In the genomic region with DNA sequence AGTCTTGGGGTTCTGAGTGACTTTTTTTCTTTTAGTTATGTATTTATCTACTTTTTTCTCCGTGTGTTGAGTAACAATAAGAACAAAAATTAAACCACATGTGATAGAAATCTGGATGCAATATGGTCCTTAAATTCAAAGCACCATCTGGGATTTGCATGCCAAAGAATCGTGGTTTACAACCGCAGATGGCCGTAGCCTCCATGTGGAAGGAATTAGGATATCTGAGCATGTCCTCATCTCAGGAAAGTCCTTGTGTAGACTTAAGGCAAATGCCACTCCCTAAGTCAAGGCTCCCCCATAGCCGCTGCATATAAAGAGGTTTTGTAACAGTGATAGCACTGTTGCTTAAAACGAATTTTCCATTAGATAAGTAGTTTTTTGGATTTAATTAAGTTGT, we compare ENCODE assay signal across 13 cellular contexts.
DNase-seq lines count a peak whose midpoint lies in the region; ATAC-seq and TF ChIP-seq lines count a peak whose summit lies in the region.
"Had no signal": no experiment of that assay in that cellular context is flagged by ENCODE, and none has a peak within 500 bp of the region (broad histone marks: within the 10 kb centered on the region; RNA-seq: fewer than 3 reads in every experiment).

No MANE protein-coding gene starts in this region.

- no peak overlapping the region for H3K27ac ChIP-seq in fibroblast of lung (ENCODE audit: insufficient read depth, low read length)

- no peaks in the 10 kb centered on the region for H4K20me1 ChIP-seq in fibroblast of lung (ENCODE audit: control insufficient read depth, extremely low read depth, insufficient read depth, low read length)

- H3K36me3 ChIP-seq in MG63 (no peaks in the 10 kb centered on the region; the same call in none of the 2 replicates), fibroblast of lung (ENCODE audit: control insufficient read depth, insufficient read depth, low read length) (no peaks in the 10 kb centered on the region)

- peak overlapping the region in 1 of 3 experiments; percentile 57 for H3K4me3 Mint-ChIP-seq in nephron
- H3K4me3 Mint-ChIP-seq: T-helper 1 cell treated with Interleukin-12 subunit alpha and Interleukin-12 subunit beta and Interleukin-4 antibody, amounts not matched to agents 30 μg/mL and 1 μg/mL, for 36 hours had no signal

- no peak overlapping the region for H3K4me3 ChIP-seq in MG63
- H3K4me3 ChIP-seq in fibroblast of lung (replicated peaks in 1 of 4; ENCODE audit: control extremely low read depth in 1 of 4, insufficient read depth in 1 of 4, low read depth in 3 of 4, low read length in 4 of 4), result no peak overlapping the region

- H3K4me1 Mint-ChIP-seq in nephron, result peaks cover 47% of the 10 kb centered on the region

- DNase-seq in AG08396 (ENCODE audit: low spot score), result peak; percentile 62
- peak; percentile 17 for DNase-seq in MG63
- peak; percentile 68 to 85 for DNase-seq in fibroblast of lung (ENCODE audit: low read depth in 2 of 2)
- no peak for DNase-seq in GF-D8 (lab: John Stamatoyannopoulos, UW)
- no peak for DNase-seq in activated T-cell treated with anti-CD3 and anti-CD28 coated beads, Interleukin-2, amount 50 U/mL, for 48 hours
- no peak for DNase-seq in activated CD4-positive, alpha-beta T cell treated with anti-CD3 and anti-CD28 coated beads for 1 hour
- DNase-seq: activated CD4-positive, alpha-beta T cell treated with anti-CD3 and anti-CD28 coated beads, Interleukin-2, amount 50 U/mL, for 1 hour; activated naive CD4-positive, alpha-beta T cell; NCI-H2107; PC-3 had no signal

- H3K9me3 ChIP-seq in MG63, result peaks cover 21% of the 10 kb centered on the region
- no peaks in the 10 kb centered on the region for H3K9me3 ChIP-seq in fibroblast of lung (ENCODE audit: control insufficient read depth, insufficient read depth, low read depth, low read length)

- H3K36me3 Mint-ChIP-seq in nephron (ENCODE audit: low read depth), result peaks cover 7% of the 10 kb centered on the region

- peak overlapping the region; percentile 77 to 91 (median 85) for H3K27ac Mint-ChIP-seq in nephron
- H3K27ac Mint-ChIP-seq: T-helper 1 cell treated with Interleukin-12 subunit alpha and Interleukin-12 subunit beta and Interleukin-4 antibody, amounts not matched to agents 30 μg/mL and 1 μg/mL, for 36 hours had no signal

- H3K4me2 ChIP-seq in fibroblast of lung (ENCODE audit: extremely low read depth, insufficient read depth, low read length), result no peak overlapping the region

- peaks cover 30% of the 10 kb centered on the region for H3K4me1 ChIP-seq in fibroblast of lung (ENCODE audit: control insufficient read depth, extremely low read depth, insufficient read depth, low read length)

- peaks cover 3% of the 10 kb centered on the region for H3K27me3 Mint-ChIP-seq in nephron (ENCODE audit: low read depth)

- H3K27me3 ChIP-seq in MG63 (no peaks in the 10 kb centered on the region), fibroblast of lung (ENCODE audit: control insufficient read depth, insufficient read depth, low read length) (no peaks in the 10 kb centered on the region)

- H3K9ac ChIP-seq in fibroblast of lung (ENCODE audit: insufficient read depth, low read length), result no peak overlapping the region

- TF ChIP-seq CTCF in fibroblast of lung (conservative IDR thresholded peaks at IDR 0.05 in 1 of 2, IDR thresholded peaks at IDR 0.05 in 1 of 2; ENCODE audit: low read depth in 1 of 2, low read length in 2 of 2) (peak; percentile 40 to 59), nephron (IDR thresholded peaks at IDR 0.05; ENCODE audit: unreplicated experiment in 3 of 3) (no peak)

- no peak overlapping the region for H2AFZ ChIP-seq in fibroblast of lung (ENCODE audit: low read length)

- H3K9me3 Mint-ChIP-seq in nephron, result peaks cover 31% of the 10 kb centered on the region

- ATAC-seq in GM21381 (IDR thresholded peaks at IDR 0.05; ENCODE audit: unreplicated experiment), result no peak
- ATAC-seq: PC-3 had no signal

- H3K79me2 ChIP-seq in fibroblast of lung (ENCODE audit: control insufficient read depth, insufficient read depth, low read length), result no peaks in the 10 kb centered on the region

Comparison
In these comparisons a context has a peak if more than half of its experiments do, and no peak if none do; other contexts are left out.
1. DNase-seq: peak in AG08396 (single experiment), MG63 (single experiment) and fibroblast of lung (2 of 2); none in GF-D8 (single experiment), activated T-cell treated with anti-CD3 and anti-CD28 coated beads, Interleukin-2, amount 50 U/mL, for 48 hours (0 of 2) and activated CD4-positive, alpha-beta T cell treated with anti-CD3 and anti-CD28 coated beads for 1 hour (single experiment).
2. CTCF ChIP-seq: peak in fibroblast of lung (2 of 2); none in nephron (0 of 3).